10 cellular contexts compared by ENCODE assay signal in the genomic region with DNA sequence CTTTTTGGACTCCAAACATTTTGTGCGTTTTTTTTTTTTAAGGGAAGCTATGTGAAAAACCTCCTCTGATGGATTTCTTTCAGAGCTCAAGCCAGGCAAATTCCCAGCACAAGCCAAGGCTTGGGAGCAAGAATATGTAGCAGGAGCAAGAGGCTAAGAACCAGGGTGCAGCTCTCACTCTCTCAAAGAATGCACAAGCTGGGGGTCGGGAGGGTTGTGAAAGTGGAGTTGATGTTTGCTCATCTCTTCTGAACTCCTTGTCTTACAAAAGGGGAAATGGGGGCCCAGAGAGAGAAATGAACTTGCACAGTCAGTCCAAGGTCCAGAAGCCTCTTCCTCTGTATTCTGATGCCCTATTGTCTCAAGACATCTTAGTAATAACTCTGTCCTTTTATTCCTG. TPM values are rescaled to one million over a fixed set of nuclear protein-coding genes. Genes with fewer than 3 reads are reported as not detected.
DNase-seq lines count a peak whose midpoint lies in the region; ATAC-seq and TF ChIP-seq lines count a peak whose summit lies in the region.
"Had no signal": no experiment of that assay in that cellular context is flagged by ENCODE, and none has a peak within 500 bp of the region (broad histone marks: within the 10 kb centered on the region; RNA-seq: fewer than 3 reads in every experiment).

No MANE protein-coding gene starts in this region.

- H3K27me3 ChIP-seq in SU-DHL-6 (ENCODE audit: low read length) = no peaks in the 10 kb centered on the region
- H3K27me3 ChIP-seq in foreskin keratinocyte = no peaks in the 10 kb centered on the region
- no peaks in the 10 kb centered on the region for H3K27me3 ChIP-seq in tibial nerve
- no peaks in the 10 kb centered on the region for H3K27me3 ChIP-seq in BE2C
- H3K27me3 ChIP-seq: SJSA1 had no signal

- no peaks in the 10 kb centered on the region for H3K9me3 ChIP-seq in SU-DHL-6 (ENCODE audit: insufficient read depth, low read length)
- H3K9me3 ChIP-seq in tibial nerve = no peaks in the 10 kb centered on the region
- H3K9me3 ChIP-seq in BE2C = no peaks in the 10 kb centered on the region
- H3K9me3 ChIP-seq: SJSA1 had no signal

- H3K36me3 ChIP-seq in SU-DHL-6 (ENCODE audit: low read length) (no peaks in the 10 kb centered on the region), tibial nerve (no peaks in the 10 kb centered on the region), BE2C (no peaks in the 10 kb centered on the region)
- H3K36me3 ChIP-seq: SJSA1 had no signal

- peaks cover 79% of the 10 kb centered on the region for H3K4me1 Mint-ChIP-seq in activated naive CD4-positive, alpha-beta T cell treated with anti-CD3 and anti-CD28 coated beads for 36 hours (ENCODE audit: low read depth)
- peaks cover 60% of the 10 kb centered on the region for H3K4me1 Mint-ChIP-seq in HFFc6 (ENCODE audit: low read depth)

- H3K4me1 ChIP-seq in foreskin keratinocyte (peaks cover 26% of the 10 kb centered on the region), tibial nerve (peaks cover 0 to 87% (median 58%) of the 10 kb centered on the region in 4 donors), BE2C (peaks cover 22% of the 10 kb centered on the region)

- DNase-seq in activated naive CD4-positive, alpha-beta T cell treated with anti-CD3 and anti-CD28 coated beads for 36 hours = peak; percentile 45
- DNase-seq in activated naive CD4-positive, alpha-beta T cell (lab: John Stamatoyannopoulos, UW) = no peak
- DNase-seq in foreskin keratinocyte = no peak
- no peak for DNase-seq in tibial nerve (ENCODE audit: low spot score in 2 of 2)
- DNase-seq in HFFc6 = no peak
- no peak for DNase-seq in BE2C
- DNase-seq: foreskin fibroblast had no signal

- H2AFZ ChIP-seq in SU-DHL-6 (ENCODE audit: low read depth, low read length, severe bottlenecking) = no peak overlapping the region

- intact Hi-C loops in activated naive CD4-positive, alpha-beta T cell treated with anti-CD3 and anti-CD28 coated beads for 36 hours (cut with micrococcal nuclease) = loop anchor here (5.0 kb wide), 2 partner anchors 222 to 268 kb away; partner anchors contain the start of genes MEGF9 and RAB14

- H3K4me3 ChIP-seq in SU-DHL-6 (ENCODE audit: insufficient read depth, low read length, poor library complexity, severe bottlenecking) (no peak overlapping the region), tibial nerve (no peak overlapping the region), BE2C (ENCODE audit: low read depth, low read length) (no peak overlapping the region)
- H3K4me3 ChIP-seq: SJSA1 had no signal

- CTCF ChIA-PET in activated naive CD4-positive, alpha-beta T cell treated with anti-CD3 and anti-CD28 coated beads for 36 hours (lab: Charles Lee) = interaction anchor here (0.8 to 2.5 kb wide), 4 partner anchors 43 to 179 kb away, joined by 3 to 7 read pairs (median 5); no protein-coding TSS in a partner anchor

- peak overlapping the region; percentile 60 for H3K9ac ChIP-seq in SU-DHL-6 (ENCODE audit: low read length)

- peaks cover 2% of the 10 kb centered on the region for H3K36me3 Mint-ChIP-seq in activated naive CD4-positive, alpha-beta T cell treated with anti-CD3 and anti-CD28 coated beads for 36 hours (ENCODE audit: low read depth)
- H3K36me3 Mint-ChIP-seq in HFFc6 (ENCODE audit: low read depth) = no peaks in the 10 kb centered on the region

- no peak for TF ChIP-seq EP300 in tibial nerve (IDR thresholded peaks at IDR 0.05)

- no peaks in the 10 kb centered on the region for H3K9me2 ChIP-seq in SU-DHL-6 (replicated peaks; ENCODE audit: insufficient read depth, low read length)

- peak overlapping the region; percentile 93 for H3K27ac ChIP-seq in SU-DHL-6 (ENCODE audit: low read depth, low read length)
- peak overlapping the region; percentile 88 for H3K27ac ChIP-seq in foreskin keratinocyte
- peak overlapping the region; percentile 68 to 95 (median 93) for H3K27ac ChIP-seq in tibial nerve
- H3K27ac ChIP-seq: SJSA1 had no signal

- H3K4me3 Mint-ChIP-seq in activated naive CD4-positive, alpha-beta T cell treated with anti-CD3 and anti-CD28 coated beads for 36 hours = peak overlapping the region; percentile 37
- H3K4me3 Mint-ChIP-seq in HFFc6 = no peak overlapping the region

- peak overlapping the region; percentile 99 for H3K27ac Mint-ChIP-seq in activated naive CD4-positive, alpha-beta T cell treated with anti-CD3 and anti-CD28 coated beads for 36 hours
- H3K27ac Mint-ChIP-seq in HFFc6 = no peak overlapping the region

- no peaks in the 10 kb centered on the region for H4K20me1 ChIP-seq in SU-DHL-6 (ENCODE audit: low read depth, low read length)

- no peaks in the 10 kb centered on the region for H3K9me3 Mint-ChIP-seq in activated naive CD4-positive, alpha-beta T cell treated with anti-CD3 and anti-CD28 coated beads for 36 hours
- H3K9me3 Mint-ChIP-seq in HFFc6 = no peaks in the 10 kb centered on the region

- no peaks in the 10 kb centered on the region for H3K79me2 ChIP-seq in SU-DHL-6 (ENCODE audit: insufficient read depth, low read length)

- ATAC-seq in foreskin keratinocyte = no peak
- no peak for ATAC-seq in HG02610 (IDR thresholded peaks at IDR 0.05; ENCODE audit: unreplicated experiment)

- H3K4me2 ChIP-seq in SU-DHL-6 (ENCODE audit: low read depth, low read length, poor library complexity, severe bottlenecking) = peak overlapping the region; percentile 56

- TF ChIP-seq CTCF in SU-DHL-6 (IDR thresholded peaks at IDR 0.05; ENCODE audit: insufficient read depth, low read length, poor library complexity, severe bottlenecking) (no peak), foreskin keratinocyte (conservative IDR thresholded peaks at IDR 0.05) (no peak), tibial nerve (IDR thresholded peaks at IDR 0.05) (no peak), HFFc6 (IDR thresholded peaks at IDR 0.05) (no peak), BE2C (IDR thresholded peaks at IDR 0.05; ENCODE audit: low read depth, low read length) (no peak)

- H3F3A ChIP-seq in SU-DHL-6 (ENCODE audit: insufficient read depth) = peaks cover 64% of the 10 kb centered on the region

- no peaks in the 10 kb centered on the region for H3K27me3 Mint-ChIP-seq in activated naive CD4-positive, alpha-beta T cell treated with anti-CD3 and anti-CD28 coated beads for 36 hours (ENCODE audit: low read depth)
- H3K27me3 Mint-ChIP-seq in HFFc6 (ENCODE audit: insufficient read depth) = no peaks in the 10 kb centered on the region

- WGBS in tibial nerve, 2 donors = 18 to 19% methylated on average over 2 of the region's 2 CpGs

- no peak for TF ChIP-seq POLR2A in tibial nerve (IDR thresholded peaks at IDR 0.05)

RNA-seq across cellular contexts. Expression of gene TRAF1, which starts 7.7 kb away (rescaled TPM):
- 10 to 100 TPM; 80.6 to 85.0 TPM for total RNA-seq in activated naive CD4-positive, alpha-beta T cell treated with anti-CD3 and anti-CD28 coated beads for 36 hours
- total RNA-seq in foreskin keratinocyte (0.78 and 0.99 TPM in 2 replicates), tibial nerve (10 to 100 TPM; 12.3 to 21.0 (median 19.8) TPM)
- 0.56 and 0.78 TPM in 2 replicates for polyA plus RNA-seq in foreskin keratinocyte
- 1 to 10 TPM in 1 of 6 experiments, under 1 TPM in 5; 0.54 to 1.0 (median 0.87) TPM for total RNA-seq in HFFc6 (2021; fragmentation: NEBNext Ultra II Directional; extraction: Animal tissue kit (Norgen Biotek cat#: 25700))
- 2.3 TPM for polyA plus RNA-seq in BE2C (2012; ENCODE audit: insufficient read depth, insufficient read length, low read depth)

RNA-seq across cellular contexts. Expression of gene PHF19, which starts 57.3 kb away (rescaled TPM):
- total RNA-seq in activated naive CD4-positive, alpha-beta T cell treated with anti-CD3 and anti-CD28 coated beads for 36 hours = 100 to 1,000 TPM; 289 to 295 TPM
- total RNA-seq in foreskin keratinocyte (67.2 and 82.1 TPM in 2 replicates), tibial nerve (10 to 100 TPM; 31.2 to 61.6 (median 44.3) TPM)
- polyA plus RNA-seq in foreskin keratinocyte = 89.0 and 105 TPM in 2 replicates
- total RNA-seq in HFFc6 (2021; fragmentation: NEBNext Ultra II Directional; extraction: Animal tissue kit (Norgen Biotek cat#: 25700)) = 10 to 100 TPM; 49.1 to 83.4 (median 75.7) TPM
- 49.6 TPM for polyA plus RNA-seq in BE2C (2012; ENCODE audit: insufficient read depth, insufficient read length, low read depth)
